In genomic region chr3:20038679-20039078, GRCh38 we compare ENCODE assay signal across 11 cellular contexts. TPM values are rescaled to one million over a fixed set of nuclear protein-coding genes. Genes with fewer than 3 reads are reported as not detected.
DNase-seq lines count a peak whose midpoint lies in the region; ATAC-seq and TF ChIP-seq lines count a peak whose summit lies in the region.
"Had no signal": no experiment of that assay in that cellular context is flagged by ENCODE, and none has a peak within 500 bp of the region (broad histone marks: within the 10 kb centered on the region; RNA-seq: fewer than 3 reads in every experiment).

No MANE protein-coding gene starts in this region.

- no peak for DNase-seq in activated T-cell treated with anti-CD3 and anti-CD28 coated beads, Interleukin-2, amount 50 U/mL, for 4 hours
- DNase-seq in activated T-cell treated with anti-CD3 and anti-CD28 coated beads for 4 hours (no peak), lower lobe of right lung (no peak), thyroid gland (no peak), T1000 (lab: John Stamatoyannopoulos, UW) (no peak)
- no peak for DNase-seq in activated naive CD8-positive, alpha-beta T cell treated with anti-CD3 and anti-CD28 coated beads, Interleukin-2, amount 50 U/mL, for 24 hours
- no peak for DNase-seq in NK-92 treated with Interleukin-12 subunit alpha and Interleukin-12 subunit beta, amount 100 ng/mL, for 24 hours (lab: John Stamatoyannopoulos, UW)
- DNase-seq: GOT3, NCI-H510A had no signal

- 17 to 20% methylated on average over 6 of the region's 6 CpGs for WGBS in thyroid gland, 2 donors

- H3K27ac Mint-ChIP-seq in activated naive CD8-positive, alpha-beta T cell treated with anti-CD3 and anti-CD28 coated beads, Interleukin-2, amount 50 U/mL, for 24 hours, result peak overlapping the region; percentile 84

- no peaks in the 10 kb centered on the region for H3K9me3 ChIP-seq in lower lobe of right lung
- H3K9me3 ChIP-seq in thyroid gland, result no peaks in the 10 kb centered on the region

- H3K27me3 ChIP-seq in lower lobe of right lung (ENCODE audit: low read depth), result no peaks in the 10 kb centered on the region
- no peaks in the 10 kb centered on the region for H3K27me3 ChIP-seq in thyroid gland

- no peak for ATAC-seq in activated T-cell treated with anti-CD3 and anti-CD28 coated beads, Interleukin-2, amount 50 U/mL, for 4 hours
- no peak for ATAC-seq in activated naive CD8-positive, alpha-beta T cell treated with anti-CD3 and anti-CD28 coated beads, Interleukin-2, amount 50 U/mL, for 24 hours
- ATAC-seq in lower lobe of right lung, result no peak
- ATAC-seq in GM19328 (IDR thresholded peaks at IDR 0.05; ENCODE audit: unreplicated experiment), result no peak

- H3K27ac ChIP-seq in lower lobe of right lung (peak overlapping the region; percentile 91), thyroid gland (peak overlapping the region; percentile 95 to 99 (median 96))
- H3K27ac ChIP-seq: C4-2B had no signal

- no peak for TF ChIP-seq POLR2A in thyroid gland (IDR thresholded peaks at IDR 0.05)

- intact Hi-C loops in lower lobe of right lung (cut with DNase I), result no loop called here
- intact Hi-C loops in thyroid gland (cut with DNase I), result no loop called here

- H3K4me3 ChIP-seq in lower lobe of right lung, result peak overlapping the region; percentile 80
- H3K4me3 ChIP-seq in thyroid gland (replicated peaks in 1 of 3), result peak overlapping the region in 2 of 3 donors; percentile 5 to 60

- H3K36me3 Mint-ChIP-seq in activated T-cell treated with anti-CD3 and anti-CD28 coated beads, Interleukin-2, amount 50 U/mL, for 4 hours (ENCODE audit: insufficient read depth), result no peaks in the 10 kb centered on the region
- no peaks in the 10 kb centered on the region for H3K36me3 Mint-ChIP-seq in activated naive CD8-positive, alpha-beta T cell treated with anti-CD3 and anti-CD28 coated beads, Interleukin-2, amount 50 U/mL, for 24 hours (ENCODE audit: low read depth)

- H3K4me1 ChIP-seq in lower lobe of right lung, result peaks cover 31% of the 10 kb centered on the region
- peaks cover 20 to 22% of the 10 kb centered on the region in 2 donors for H3K4me1 ChIP-seq in thyroid gland

- H3K4me3 Mint-ChIP-seq in activated T-cell treated with anti-CD3 and anti-CD28 coated beads, Interleukin-2, amount 50 U/mL, for 4 hours, result peak overlapping the region; percentile 84
- H3K4me3 Mint-ChIP-seq in activated naive CD8-positive, alpha-beta T cell treated with anti-CD3 and anti-CD28 coated beads, Interleukin-2, amount 50 U/mL, for 24 hours, result peak overlapping the region; percentile 81

- TF ChIP-seq CTCF in lower lobe of right lung (IDR thresholded peaks at IDR 0.05) (no peak), thyroid gland (IDR thresholded peaks at IDR 0.05) (no peak)

- no peaks in the 10 kb centered on the region for H3K9me3 Mint-ChIP-seq in activated T-cell treated with anti-CD3 and anti-CD28 coated beads, Interleukin-2, amount 50 U/mL, for 4 hours
- H3K9me3 Mint-ChIP-seq in activated naive CD8-positive, alpha-beta T cell treated with anti-CD3 and anti-CD28 coated beads, Interleukin-2, amount 50 U/mL, for 24 hours, result no peaks in the 10 kb centered on the region

- H3K27me3 Mint-ChIP-seq in activated T-cell treated with anti-CD3 and anti-CD28 coated beads, Interleukin-2, amount 50 U/mL, for 4 hours (ENCODE audit: low read depth), result no peaks in the 10 kb centered on the region
- no peaks in the 10 kb centered on the region for H3K27me3 Mint-ChIP-seq in activated naive CD8-positive, alpha-beta T cell treated with anti-CD3 and anti-CD28 coated beads, Interleukin-2, amount 50 U/mL, for 24 hours

- no peaks in the 10 kb centered on the region for H3K36me3 ChIP-seq in lower lobe of right lung
- H3K36me3 ChIP-seq in thyroid gland, result no peaks in the 10 kb centered on the region

- peaks cover 42% of the 10 kb centered on the region for H3K4me1 Mint-ChIP-seq in activated T-cell treated with anti-CD3 and anti-CD28 coated beads, Interleukin-2, amount 50 U/mL, for 4 hours (ENCODE audit: low read depth)
- peaks cover 36% of the 10 kb centered on the region for H3K4me1 Mint-ChIP-seq in activated naive CD8-positive, alpha-beta T cell treated with anti-CD3 and anti-CD28 coated beads, Interleukin-2, amount 50 U/mL, for 24 hours

RNA-seq across cellular contexts. Expression of gene KAT2B, which starts 1.6 kb away (rescaled TPM):
- 10 to 100 TPM; 11.5 to 28.0 (median 18.9) TPM for total RNA-seq in activated T-cell treated with anti-CD3 and anti-CD28 coated beads, Interleukin-2, amount 50 U/mL, for 4 hours
- 41.4 TPM for total RNA-seq in lower lobe of right lung
- 100 to 1,000 TPM in 1 of 4 donors, 10 to 100 TPM in 3; 57.2 to 122 (median 74.9) TPM for total RNA-seq in thyroid gland

RNA-seq across cellular contexts. Expression of gene PP2D1, which starts 26.6 kb away (rescaled TPM):
- not detected for total RNA-seq in activated T-cell treated with anti-CD3 and anti-CD28 coated beads, Interleukin-2, amount 50 U/mL, for 4 hours
- total RNA-seq in lower lobe of right lung, result not detected
- total RNA-seq in thyroid gland, result not detected
